In the genomic region with DNA sequence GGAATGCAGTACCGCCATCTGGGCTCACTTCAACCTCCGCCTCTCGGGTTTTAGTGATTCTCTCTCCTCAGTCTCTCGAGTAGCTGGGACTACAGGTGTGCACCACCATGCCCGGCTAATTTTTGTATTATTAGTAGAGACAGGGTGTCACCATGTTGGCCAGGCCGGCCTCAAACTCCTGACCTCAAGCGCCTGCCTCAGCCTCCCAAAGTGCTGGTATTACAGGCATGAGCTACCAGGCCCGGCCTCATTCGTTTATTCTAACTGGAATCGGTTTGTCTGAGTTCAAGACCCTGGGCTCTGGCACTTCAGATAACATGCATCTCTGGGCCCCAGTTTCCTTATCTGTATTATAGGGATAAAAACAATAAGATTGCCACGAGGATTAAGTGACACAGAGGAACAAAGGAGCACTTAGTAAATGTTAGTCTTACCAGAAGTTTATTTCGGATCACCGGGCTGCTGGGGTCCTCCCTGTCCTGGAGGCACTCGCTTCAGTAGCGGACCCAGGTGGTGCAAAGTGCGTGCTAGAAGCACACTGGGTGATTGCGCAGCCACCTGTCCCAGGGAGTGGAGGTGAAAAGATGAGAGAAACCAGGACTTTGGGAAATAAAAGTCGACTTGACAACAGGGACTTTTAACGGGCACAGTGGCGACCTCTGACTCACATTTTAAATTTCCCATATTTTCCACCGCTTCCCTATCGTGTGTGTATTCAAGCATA, we compare ENCODE assay signal across 7 cellular contexts. TPM values are rescaled to one million over a fixed set of nuclear protein-coding genes. Genes with fewer than 3 reads are reported as not detected.
DNase-seq lines count a peak whose midpoint lies in the region; ATAC-seq, FAIRE-seq and TF ChIP-seq lines count a peak whose summit lies in the region.

No MANE protein-coding gene starts in this region.

- intact Hi-C loops in left ventricle myocardium inferior (cut with micrococcal nuclease) = no loop called here

- H3K4me1 Mint-ChIP-seq in activated T-cell treated with anti-CD3 and anti-CD28 coated beads, Interleukin-2, amount 50 U/mL, for 4 hours (ENCODE audit: low read depth) = peaks cover 13% of the 10 kb centered on the region

- H3K9me3 Mint-ChIP-seq in activated T-cell treated with anti-CD3 and anti-CD28 coated beads, Interleukin-2, amount 50 U/mL, for 4 hours = no peaks in the 10 kb centered on the region

- H3K4me1 ChIP-seq in HUES64 (ENCODE audit: insufficient read depth, low read length) = no peaks in the 10 kb centered on the region
- peaks cover 83% of the 10 kb centered on the region for H3K4me1 ChIP-seq in left ventricle myocardium inferior

- DNase-seq in activated T-cell treated with anti-CD3 and anti-CD28 coated beads, Interleukin-2, amount 50 U/mL, for 4 hours = no peak
- DNase-seq in left ventricle myocardium inferior (no peak), renal cortical epithelial cell (ENCODE audit: low read depth) (peak; percentile 25), GM12892 (ENCODE audit: insufficient read length) (no peak), OCI-M2 (lab: John Stamatoyannopoulos, UW; ENCODE audit: unreplicated experiment) (no peak), SKM-1 treated with dmso at 0.1 percent for 144 hours (lab: John Stamatoyannopoulos, UW; ENCODE audit: unreplicated experiment) (no peak)

- H3K36me3 ChIP-seq in HUES64 (ENCODE audit: insufficient read depth, low read length) = no peaks in the 10 kb centered on the region
- H3K36me3 ChIP-seq in left ventricle myocardium inferior = peaks cover 13% of the 10 kb centered on the region

- no peak overlapping the region for H3K27ac ChIP-seq in HUES64 (ENCODE audit: low read depth, low read length)
- H3K27ac ChIP-seq in left ventricle myocardium inferior (replicated peaks) = peak overlapping the region; percentile 93

- ATAC-seq in activated T-cell treated with anti-CD3 and anti-CD28 coated beads, Interleukin-2, amount 50 U/mL, for 4 hours = no peak

- TF ChIP-seq POLR2A in GM12892 (IDR thresholded peaks at IDR 0.05; ENCODE audit: low read depth, low read length) = no peak

- H3K36me3 Mint-ChIP-seq in activated T-cell treated with anti-CD3 and anti-CD28 coated beads, Interleukin-2, amount 50 U/mL, for 4 hours (ENCODE audit: insufficient read depth) = no peaks in the 10 kb centered on the region

- TF ChIP-seq CTCF in left ventricle myocardium inferior (IDR thresholded peaks at IDR 0.05; ENCODE audit: borderline replicate concordance) = no peak

- H3K4me3 ChIP-seq in HUES64 (ENCODE audit: low read length) (peak overlapping the region; percentile 86), left ventricle myocardium inferior (peak overlapping the region; percentile 78)

- no peak overlapping the region for H3K9ac ChIP-seq in HUES64 (ENCODE audit: low read depth, low read length)

- peak overlapping the region; percentile 94 for H3K4me3 Mint-ChIP-seq in activated T-cell treated with anti-CD3 and anti-CD28 coated beads, Interleukin-2, amount 50 U/mL, for 4 hours

- 54% methylated on average over 21 of the region's 22 CpGs for WGBS in HUES64

- peaks cover 4% of the 10 kb centered on the region for H3K27me3 Mint-ChIP-seq in activated T-cell treated with anti-CD3 and anti-CD28 coated beads, Interleukin-2, amount 50 U/mL, for 4 hours (ENCODE audit: low read depth)

- peaks cover 12% of the 10 kb centered on the region; the same call in 1 of the 2 replicates for H3K27me3 ChIP-seq in HUES64 (ENCODE audit: insufficient read depth, low read length)
- H3K27me3 ChIP-seq in left ventricle myocardium inferior (ENCODE audit: low read depth) = no peaks in the 10 kb centered on the region

- no peak for FAIRE-seq in GM12892 (lab: Jason Lieb, UNC)

- H3K9me3 ChIP-seq in HUES64 (ENCODE audit: insufficient read depth, low read depth, low read length) = no peaks in the 10 kb centered on the region
- H3K9me3 ChIP-seq in left ventricle myocardium inferior (replicated peaks) = no peaks in the 10 kb centered on the region

RNA-seq across cellular contexts. Expression of a gene that starts 37.5 kb away (rescaled TPM):
- 4.2 TPM for polyA plus RNA-seq in HUES64 (2013, experiment 1 of 2)
- 5.1 TPM for polyA plus RNA-seq in HUES64 (2013, experiment 2 of 2)
- 1 to 10 TPM; 1.6 to 4.5 (median 3.8) TPM for total RNA-seq in activated T-cell treated with anti-CD3 and anti-CD28 coated beads, Interleukin-2, amount 50 U/mL, for 4 hours
- total RNA-seq in left ventricle myocardium inferior (123 TPM), renal cortical epithelial cell (1.9 and 8.9 TPM in 2 replicates)
- polyA plus RNA-seq in GM12892 (2012; ENCODE audit: missing spikeins) = 0.64 TPM

RNA-seq across cellular contexts. Expression of a gene that starts 56.5 kb away (rescaled TPM):
- polyA plus RNA-seq in HUES64 (2013, experiment 1 of 2) = 117 TPM
- polyA plus RNA-seq in HUES64 (2013, experiment 2 of 2) = 103 TPM
- total RNA-seq in activated T-cell treated with anti-CD3 and anti-CD28 coated beads, Interleukin-2, amount 50 U/mL, for 4 hours = 100 to 1,000 TPM in 2 of 3 donors, 10 to 100 TPM in 1; 91.9 to 134 (median 117) TPM
- total RNA-seq in left ventricle myocardium inferior = 24.6 TPM
- 21.5 and 27.1 TPM in 2 replicates for total RNA-seq in renal cortical epithelial cell
- polyA plus RNA-seq in GM12892 (2012; ENCODE audit: missing spikeins) = 49.9 TPM

Comparison
In these comparisons a context has a peak if more than half of its experiments do, and no peak if none do; other contexts are left out.
1. RNA of a gene that starts 37.5 kb away (total RNA-seq): 123 TPM in left ventricle myocardium inferior (single experiment); 1.9 to 8.9 TPM in renal cortical epithelial cell and 1.6 to 4.5 TPM in activated T-cell treated with anti-CD3 and anti-CD28 coated beads, Interleukin-2, amount 50 U/mL, for 4 hours; every median in the first group is over 10 times any median in the second.